ENCODE assay signal across 9 cellular contexts in the genomic region with DNA sequence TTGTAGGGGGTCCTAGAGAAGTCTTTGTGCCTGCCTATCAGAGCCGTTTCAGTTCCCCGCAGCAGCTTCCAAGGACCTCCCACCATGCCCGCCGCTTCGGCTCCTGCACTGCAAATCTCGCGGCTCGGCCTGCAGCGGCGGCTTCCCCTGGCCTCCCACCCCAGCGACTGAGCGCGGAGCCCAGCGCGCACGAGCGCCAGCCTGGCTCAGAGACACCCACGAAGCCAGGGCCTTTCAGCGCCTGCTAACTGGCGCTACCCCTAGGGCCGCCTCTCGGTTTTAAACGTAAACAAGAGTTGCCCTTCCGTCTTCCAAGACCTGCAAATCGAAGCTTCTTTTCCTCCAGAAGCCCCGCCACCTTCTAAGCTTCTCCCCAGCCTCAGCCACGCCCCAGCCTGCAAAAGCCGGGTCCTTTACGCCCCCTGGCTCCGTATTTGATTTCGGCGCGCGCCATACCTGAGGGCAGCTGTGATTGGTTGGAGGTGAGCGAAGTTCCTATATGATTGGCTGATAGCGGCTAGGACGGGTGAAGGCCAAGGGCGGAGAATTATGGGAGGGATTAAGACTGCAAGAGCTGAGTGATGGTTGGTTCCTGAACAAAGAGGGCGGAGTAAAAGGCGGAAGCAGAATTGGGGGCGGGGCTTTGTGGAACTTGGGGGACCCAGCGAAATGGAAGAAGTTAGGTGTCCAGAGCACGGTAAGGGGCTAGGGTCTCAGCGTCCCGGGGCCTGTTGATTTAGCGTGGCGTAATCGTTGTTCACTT. TPM values are rescaled to one million over a fixed set of nuclear protein-coding genes. Genes with fewer than 3 reads are reported as not detected.
DNase-seq lines count a peak whose midpoint lies in the region; ATAC-seq, FAIRE-seq and TF ChIP-seq lines count a peak whose summit lies in the region.
"Had no signal": no experiment of that assay in that cellular context is flagged by ENCODE, and none has a peak within 500 bp of the region (broad histone marks: within the 10 kb centered on the region; RNA-seq: fewer than 3 reads in every experiment).

A gene (plus strand): TSS at position 649 of the 763 bp plus-strand sequence. CDS start 21 bp downstream, at position 670.

- H3K27me3 Mint-ChIP-seq in activated B cell treated with CpG ODN at 0.5 μM for 24 hours = no peaks in the 10 kb centered on the region
- no peaks in the 10 kb centered on the region for H3K27me3 Mint-ChIP-seq in central memory CD8-positive, alpha-beta T cell
- H3K27me3 Mint-ChIP-seq: activated naive CD8-positive, alpha-beta T cell had no signal

- no peak for TF ChIP-seq CTCF in AG09319 (IDR thresholded peaks at IDR 0.05; ENCODE audit: low read depth, low read length)
- no peak for TF ChIP-seq CTCF in activated B cell treated with CpG ODN at 0.5 μM for 24 hours (IDR thresholded peaks at IDR 0.05)

- no peak within 1 kb of the TSS for H3K27ac Mint-ChIP-seq in activated B cell treated with CpG ODN at 0.5 μM for 24 hours
- no peak within 1 kb of the TSS for H3K27ac Mint-ChIP-seq in central memory CD8-positive, alpha-beta T cell (ENCODE audit: low read depth)
- H3K27ac Mint-ChIP-seq: activated naive CD8-positive, alpha-beta T cell had no signal

- peaks cover 26% of the 10 kb centered on the region for H3K4me1 Mint-ChIP-seq in activated B cell treated with CpG ODN at 0.5 μM for 24 hours
- H3K4me1 Mint-ChIP-seq in central memory CD8-positive, alpha-beta T cell = peaks cover 45% of the 10 kb centered on the region

- intact Hi-C loops in activated B cell treated with CpG ODN at 0.5 μM for 24 hours (cut with micrococcal nuclease) = loop anchor here (1.0 to 10.0 kb wide), 13 partner anchors 61 to 1255 kb away; a partner anchor contains a TSS

- CTCF ChIA-PET in activated B cell treated with CpG ODN at 0.5 μM for 24 hours (lab: Charles Lee) = interaction anchor here (0.7 to 1.8 kb wide), 7 partner anchors 12 to 583 kb away, joined by 3 to 8 read pairs (median 5); no protein-coding TSS in a partner anchor

- peak; percentile 91 for ATAC-seq in GM19025 (IDR thresholded peaks at IDR 0.05; ENCODE audit: low read depth, unreplicated experiment)
- ATAC-seq in HG03280 (IDR thresholded peaks at IDR 0.05; ENCODE audit: unreplicated experiment) = peak; percentile 94
- ATAC-seq in activated B cell treated with CpG ODN at 0.5 μM for 24 hours (ENCODE audit: low read depth) = peak; percentile 97
- ATAC-seq in central memory CD8-positive, alpha-beta T cell (replicated peaks; ENCODE audit: extremely low read depth, poor library complexity, severe bottlenecking) = peak; percentile 96

- peak; percentile 97 for FAIRE-seq in islet of Langerhans (lab: Jason Lieb, UNC)

- POLR2A ChIA-PET in activated B cell treated with CpG ODN at 0.5 μM for 24 hours (lab: Charles Lee) = interaction anchor here (0.8 to 2.0 kb wide), 7 partner anchors 8 to 555 kb away, joined by 3 to 9 read pairs (median 3); a partner anchor contains a TSS

- H3K9me3 Mint-ChIP-seq in activated B cell treated with CpG ODN at 0.5 μM for 24 hours = no peaks in the 10 kb centered on the region
- no peaks in the 10 kb centered on the region for H3K9me3 Mint-ChIP-seq in central memory CD8-positive, alpha-beta T cell

- DNase-seq in AG09319 (ENCODE audit: extremely low read depth, low read depth) (peak; percentile 90), NCI-H345 (lab: John Stamatoyannopoulos, UW) (peak; percentile 99), activated B cell treated with CpG ODN at 0.5 μM for 24 hours (peak; percentile 80)
- peak; percentile 90 to 96 for DNase-seq in central memory CD8-positive, alpha-beta T cell (ENCODE audit: low spot score in 2 of 2)
- peak; percentile 89 for DNase-seq in stimulated activated CD4-positive, alpha-beta T cell treated with anti-CD3 and anti-CD28 coated beads, Interleukin-12 subunit alpha, Interleukin-12 subunit beta, amount 100 ng/mL, for 4 hours

- H3K36me3 Mint-ChIP-seq in activated B cell treated with CpG ODN at 0.5 μM for 24 hours (ENCODE audit: low read depth) = peaks cover 12% of the 10 kb centered on the region
- peaks cover 7% of the 10 kb centered on the region for H3K36me3 Mint-ChIP-seq in central memory CD8-positive, alpha-beta T cell (ENCODE audit: insufficient read depth)

- no peak within 1 kb of the TSS for H3K4me3 Mint-ChIP-seq in activated B cell treated with CpG ODN at 0.5 μM for 24 hours
- no peak within 1 kb of the TSS for H3K4me3 Mint-ChIP-seq in central memory CD8-positive, alpha-beta T cell
- H3K4me3 Mint-ChIP-seq: activated naive CD8-positive, alpha-beta T cell had no signal

RNA-seq across cellular contexts. Expression of the gene that starts here (rescaled TPM):
- 33.4 and 37.7 TPM in 2 replicates for total RNA-seq in activated B cell treated with CpG ODN at 0.5 μM for 24 hours

Comparison
In these comparisons a context has a peak if more than half of its experiments do, and no peak if none do; other contexts are left out.
1. Peak in every context shown above with its lines: DNase-seq and ATAC-seq.